In genomic region chr3:189331002-189331418, GRCh38 we compare ENCODE assay signal across 20 cellular contexts.
DNase-seq lines count a peak whose midpoint lies in the region; ATAC-seq and TF ChIP-seq lines count a peak whose summit lies in the region.
"Had no signal": no experiment of that assay in that cellular context is flagged by ENCODE, and none has a peak within 500 bp of the region (broad histone marks: within the 10 kb centered on the region; RNA-seq: fewer than 3 reads in every experiment).

No MANE protein-coding gene starts in this region.

- CTCF ChIA-PET in activated CD8-positive, alpha-beta T cell treated with anti-CD3 and anti-CD28 coated beads, Interleukin-2, amount 10 ng/mL, durations not matched to agents 7 days and 5 days (lab: Charles Lee): interaction anchor here (1.0 to 4.9 kb wide), 8 partner anchors 9 to 58 kb away, joined by 3 to 18 read pairs (median 6); no protein-coding TSS in a partner anchor

- DNase-seq in activated CD4-positive, alpha-beta T cell treated with anti-CD3 and anti-CD28 coated beads, Interleukin-2, amount 10 ng/mL, durations not matched to agents 24 days and 14 days: peak; percentile 75
- no peak for DNase-seq in activated CD4-positive, alpha-beta T cell treated with anti-CD3 and anti-CD28 coated beads, Interleukin-2, amount 50 U/mL, for 48 hours
- DNase-seq in GM12865 (ENCODE audit: low read depth) (peak; percentile 19), NCI-H187 treated with DMSO at 0.1 percent for 48 hours (lab: John Stamatoyannopoulos, UW) (no peak), left lobe of liver (ENCODE audit: low spot score) (no peak), amygdala (lab: John Stamatoyannopoulos, UW) (no peak)
- no peak for DNase-seq in activated CD8-positive, alpha-beta T cell treated with anti-CD3 and anti-CD28 coated beads, Interleukin-2, amount 10 ng/mL, durations not matched to agents 7 days and 5 days
- peak; percentile 5 for DNase-seq in central memory CD4-positive, alpha-beta T cell
- DNase-seq: activated CD4-positive, alpha-beta T cell treated with anti-CD3 and anti-CD28 coated beads, Interleukin-2, amount 50 U/mL, for 4 hours; activated effector memory CD4-positive, alpha-beta T cell treated with Interleukin-2 at 50 U/mL for 16 hours; Calu3; effector CD8-positive, alpha-beta T cell; EL; NCI-H1417 treated with DMSO at 0.1 percent for 48 hours; NCI-H2171; NCI-H524 treated with DMSO at 0.1 percent for 48 hours; pancreas; right lobe of liver had no signal

- intact Hi-C loops in activated CD4-positive, alpha-beta T cell treated with anti-CD3 and anti-CD28 coated beads, Interleukin-2, amount 10 ng/mL, durations not matched to agents 24 days and 14 days (cut with micrococcal nuclease): loop anchor here (1.0 kb wide), 1 partner anchor 43 kb away; no protein-coding TSS in a partner anchor

- peak overlapping the region; percentile 63 for H3K4me3 Mint-ChIP-seq in activated CD4-positive, alpha-beta T cell treated with anti-CD3 and anti-CD28 coated beads, Interleukin-2, amount 10 ng/mL, durations not matched to agents 24 days and 14 days
- H3K4me3 Mint-ChIP-seq in activated CD8-positive, alpha-beta T cell treated with anti-CD3 and anti-CD28 coated beads, Interleukin-2, amount 10 ng/mL, durations not matched to agents 7 days and 5 days: peak overlapping the region; percentile 25
- H3K4me3 Mint-ChIP-seq: B cell; natural killer cell treated with Interleukin-12 subunit alpha and Interleukin-12 subunit beta and Interleukin-15 and Interleukin-18, amount 100 ng/mL, for 72 hours had no signal

- H3K4me1 Mint-ChIP-seq in activated CD4-positive, alpha-beta T cell treated with anti-CD3 and anti-CD28 coated beads, Interleukin-2, amount 10 ng/mL, durations not matched to agents 24 days and 14 days: peaks cover 53% of the 10 kb centered on the region
- peaks cover 63% of the 10 kb centered on the region for H3K4me1 Mint-ChIP-seq in activated CD8-positive, alpha-beta T cell treated with anti-CD3 and anti-CD28 coated beads, Interleukin-2, amount 10 ng/mL, durations not matched to agents 7 days and 5 days (ENCODE audit: low read depth)
- H3K4me1 Mint-ChIP-seq: B cell had no signal

- POLR2A ChIA-PET in activated CD8-positive, alpha-beta T cell treated with anti-CD3 and anti-CD28 coated beads, Interleukin-2, amount 10 ng/mL, durations not matched to agents 7 days and 5 days (lab: Charles Lee): interaction anchor here (1.1 kb wide), 2 partner anchors 22 to 45 kb away, joined by 3 read pairs; no protein-coding TSS in a partner anchor

- peaks cover 23% of the 10 kb centered on the region for H3K9me3 Mint-ChIP-seq in activated CD4-positive, alpha-beta T cell treated with anti-CD3 and anti-CD28 coated beads, Interleukin-2, amount 10 ng/mL, durations not matched to agents 24 days and 14 days
- H3K9me3 Mint-ChIP-seq in activated CD8-positive, alpha-beta T cell treated with anti-CD3 and anti-CD28 coated beads, Interleukin-2, amount 10 ng/mL, durations not matched to agents 7 days and 5 days (ENCODE audit: insufficient read depth): peaks cover 14% of the 10 kb centered on the region

- no peaks in the 10 kb centered on the region for H3K27me3 Mint-ChIP-seq in activated CD4-positive, alpha-beta T cell treated with anti-CD3 and anti-CD28 coated beads, Interleukin-2, amount 10 ng/mL, durations not matched to agents 24 days and 14 days
- no peaks in the 10 kb centered on the region for H3K27me3 Mint-ChIP-seq in activated CD8-positive, alpha-beta T cell treated with anti-CD3 and anti-CD28 coated beads, Interleukin-2, amount 10 ng/mL, durations not matched to agents 7 days and 5 days (ENCODE audit: low read depth)

- no peak overlapping the region for H3K4me3 ChIP-seq in GM12865 (ENCODE audit: low read depth, low read length)
- H3K4me3 ChIP-seq: pancreas, right lobe of liver had no signal

- TF ChIP-seq CTCF in GM12865 (IDR thresholded peaks at IDR 0.05; ENCODE audit: insufficient read depth, low read depth, low read length, missing control alignments): no peak

- peak; percentile 80 for ATAC-seq in activated CD8-positive, alpha-beta T cell treated with anti-CD3 and anti-CD28 coated beads, Interleukin-2, amount 10 ng/mL, durations not matched to agents 7 days and 5 days
- ATAC-seq in left lobe of liver: no peak
- ATAC-seq: pancreas, right lobe of liver had no signal

- H3K36me3 Mint-ChIP-seq in activated CD4-positive, alpha-beta T cell treated with anti-CD3 and anti-CD28 coated beads, Interleukin-2, amount 10 ng/mL, durations not matched to agents 24 days and 14 days (ENCODE audit: low read depth): peaks cover 33% of the 10 kb centered on the region
- peaks cover 28% of the 10 kb centered on the region for H3K36me3 Mint-ChIP-seq in activated CD8-positive, alpha-beta T cell treated with anti-CD3 and anti-CD28 coated beads, Interleukin-2, amount 10 ng/mL, durations not matched to agents 7 days and 5 days (ENCODE audit: low read depth)
- H3K36me3 Mint-ChIP-seq: natural killer cell treated with Interleukin-12 subunit alpha and Interleukin-12 subunit beta and Interleukin-15 and Interleukin-18, amount 100 ng/mL, for 72 hours had no signal

- peak overlapping the region; percentile 88 for H3K27ac Mint-ChIP-seq in activated CD4-positive, alpha-beta T cell treated with anti-CD3 and anti-CD28 coated beads, Interleukin-2, amount 10 ng/mL, durations not matched to agents 24 days and 14 days
- H3K27ac Mint-ChIP-seq in activated CD8-positive, alpha-beta T cell treated with anti-CD3 and anti-CD28 coated beads, Interleukin-2, amount 10 ng/mL, durations not matched to agents 7 days and 5 days: peak overlapping the region; percentile 69
- H3K27ac Mint-ChIP-seq: B cell had no signal

Comparison
In these comparisons a context has a peak if more than half of its experiments do, and no peak if none do; other contexts are left out.
1. DNase-seq: peak in activated CD4-positive, alpha-beta T cell treated with anti-CD3 and anti-CD28 coated beads, Interleukin-2, amount 10 ng/mL, durations not matched to agents 24 days and 14 days (single experiment), GM12865 (single experiment) and central memory CD4-positive, alpha-beta T cell (single experiment); none in activated CD4-positive, alpha-beta T cell treated with anti-CD3 and anti-CD28 coated beads, Interleukin-2, amount 50 U/mL, for 48 hours (0 of 2), activated CD8-positive, alpha-beta T cell treated with anti-CD3 and anti-CD28 coated beads, Interleukin-2, amount 10 ng/mL, durations not matched to agents 7 days and 5 days (single experiment), NCI-H187 treated with DMSO at 0.1 percent for 48 hours (single experiment), left lobe of liver (single experiment) and amygdala (0 of 56).